ENCODE assay signal across 10 cellular contexts in genomic region chr4:77006753-77007355, GRCh38. TPM values are rescaled to one million over a fixed set of nuclear protein-coding genes. Genes with fewer than 3 reads are reported as not detected.
DNase-seq lines count a peak whose midpoint lies in the region; ATAC-seq, FAIRE-seq and TF ChIP-seq lines count a peak whose summit lies in the region.
"Had no signal": no experiment of that assay in that cellular context is flagged by ENCODE, and none has a peak within 500 bp of the region (broad histone marks: within the 10 kb centered on the region; RNA-seq: fewer than 3 reads in every experiment).

No MANE protein-coding gene starts in this region.

- no peak for TF ChIP-seq CTCF in K562 (IDR thresholded peaks at IDR 0.05 in 2 of 3, conservative IDR thresholded peaks at IDR 0.05 in 1 of 3; ENCODE audit: insufficient read depth in 2 of 3, low read depth in 1 of 3, low read length in 3 of 3)
- TF ChIP-seq CTCF in neural crest cell (conservative IDR thresholded peaks at IDR 0.05): no peak
- no peak for TF ChIP-seq CTCF in GM13977 (IDR thresholded peaks at IDR 0.05; ENCODE audit: extremely low read depth, insufficient read depth, missing control alignments)

- no peaks in the 10 kb centered on the region for H3K9me3 Mint-ChIP-seq in neural crest cell
- H3K9me3 Mint-ChIP-seq: stimulated activated naive CD8-positive, alpha-beta T cell treated with anti-CD3 and anti-CD28 coated beads, Interleukin-15, Interleukin-2, amounts not matched to agents 100 ng/mL and 50 ng/mL, for 24 hours had no signal

- H3K36me3 Mint-ChIP-seq in neural crest cell (ENCODE audit: low read depth): peaks cover 29% of the 10 kb centered on the region

- in situ Hi-C loops in K562 (cut with MboI): no loop called here
- in situ Hi-C loops in GM13977 (cut with MboI; ENCODE audit: low pct_unique_long_range_greater_than_20kb, low sequenced_read_pairs, unreplicated experiment): no loop called here

- H3K27ac ChIP-seq in K562 (ENCODE audit: extremely low read depth, low read depth, low read length): no peak overlapping the region

- H2AFZ ChIP-seq in K562 (ENCODE audit: low read depth, low read length): no peak overlapping the region

- CTCF ChIA-PET in K562 (lab: Yijun Ruan, JAX; ENCODE audit: low intra/inter-chr PET ratio): no interaction called here

- intact Hi-C loops in K562 (cut with micrococcal nuclease): no loop called here

- H3K79me2 ChIP-seq in K562 (ENCODE audit: control insufficient read depth, insufficient read depth, low read length): no peaks in the 10 kb centered on the region

- H3K27me3 ChIP-seq in K562 (ENCODE audit: control insufficient read depth in 2 of 2, insufficient read depth in 2 of 2, low read length in 2 of 2): no peaks in the 10 kb centered on the region

- no peak overlapping the region for H3K4me2 ChIP-seq in K562 (ENCODE audit: insufficient read depth, low read length)

- no peak for TF ChIP-seq RAD21 in K562 (CRISPR knock-in tag; conservative IDR thresholded peaks at IDR 0.05 in 1 of 2, IDR thresholded peaks at IDR 0.05 in 1 of 2)

- no peak overlapping the region for H3K9ac ChIP-seq in K562 (ENCODE audit: insufficient read depth in 1 of 2, low read depth in 2 of 2, low read length in 2 of 2)

- H4K20me1 ChIP-seq in K562 (replicated peaks; ENCODE audit: control insufficient read depth, insufficient read depth, low read length): no peaks in the 10 kb centered on the region

- WGBS in K562 (ENCODE audit: insufficient coverage, low coverage, missing lambda C conversion rate): 81% methylated on average over 4 of the region's 4 CpGs

- H3K27ac Mint-ChIP-seq in neural crest cell (ENCODE audit: unreplicated experiment): peak overlapping the region; percentile 35
- H3K27ac Mint-ChIP-seq: stimulated activated naive CD8-positive, alpha-beta T cell treated with anti-CD3 and anti-CD28 coated beads, Interleukin-15, Interleukin-2, amounts not matched to agents 100 ng/mL and 50 ng/mL, for 24 hours had no signal

- peak overlapping the region; percentile 0 for H3K4me3 Mint-ChIP-seq in neural crest cell

- POLR2A ChIA-PET in K562 (lab: Yijun Ruan, JAX): interaction anchor here (0.8 to 1.0 kb wide), 2 partner anchors 123 to 1781 kb away, joined by 3 read pairs; no protein-coding TSS in a partner anchor

- H3K27me3 Mint-ChIP-seq in neural crest cell (ENCODE audit: low read depth): no peaks in the 10 kb centered on the region
- H3K27me3 Mint-ChIP-seq: stimulated activated naive CD8-positive, alpha-beta T cell treated with anti-CD3 and anti-CD28 coated beads, Interleukin-15, Interleukin-2, amounts not matched to agents 100 ng/mL and 50 ng/mL, for 24 hours had no signal

- ATAC-seq in GM18498 (IDR thresholded peaks at IDR 0.05; ENCODE audit: unreplicated experiment) (peak; percentile 6), K562 (no peak), HG03045 (IDR thresholded peaks at IDR 0.05; ENCODE audit: unreplicated experiment) (no peak)

- peaks cover 64% of the 10 kb centered on the region; the same call in 2 of the 3 replicates for H3K36me3 ChIP-seq in K562 (ENCODE audit: control insufficient read depth, insufficient read depth, low read length)

- H3K4me1 ChIP-seq in K562 (replicated peaks in 1 of 2; ENCODE audit: control insufficient read depth in 2 of 2, insufficient read depth in 2 of 2, low read length in 2 of 2): no peaks in the 10 kb centered on the region

- DNase-seq in HCEC 1CT (peak; percentile 1), K562 (ENCODE audit: extremely low read depth in 1 of 4, low spot score in 3 of 4) (no peak), neural crest cell (ENCODE audit: low read depth, low spot score) (no peak), GM13977 (ENCODE audit: low spot score) (no peak), NCI-H2107 (lab: John Stamatoyannopoulos, UW) (no peak)
- no peak for DNase-seq in activated CD4-positive, alpha-beta T cell treated with anti-CD3 and anti-CD28 coated beads, Interleukin-2, amount 50 U/mL, for 48 hours
- DNase-seq: activated CD4-positive, CD25-positive, alpha-beta regulatory T cell had no signal

- no peaks in the 10 kb centered on the region for H3K9me3 ChIP-seq in K562 (replicated peaks; ENCODE audit: control insufficient read depth, insufficient read depth, low read depth, low read length)

- no peak for FAIRE-seq in K562 (lab: Jason Lieb, UNC)

- no TSS peak for BruUV-seq in K562 (replicated peaks; lab: Mats Ljungman, UMichigan)

- no peak for TF ChIP-seq POLR2A in K562 (conservative IDR thresholded peaks at IDR 0.05)

- H3K4me1 Mint-ChIP-seq in neural crest cell: peaks cover 36% of the 10 kb centered on the region

- no peak for TF ChIP-seq EP300 in K562 (IDR thresholded peaks at IDR 0.05; ENCODE audit: low read length)

- H3K9me1 ChIP-seq in K562 (ENCODE audit: control insufficient read depth, insufficient read depth, low read length): no peaks in the 10 kb centered on the region

- no peak overlapping the region for H3K4me3 ChIP-seq in K562

TF ChIP-seq in K562, 482 proteins besides CTCF, POLR2A, EP300 and RAD21:
- TF ChIP-seq ELF1 (tag; IDR thresholded peaks at IDR 0.05): no peak
- TF ChIP-seq PBX2 (CRISPR knock-in tag; IDR thresholded peaks at IDR 0.05; ENCODE audit: low read depth): no peak
- TF ChIP-seq PBX2 (tag; conservative IDR thresholded peaks at IDR 0.05; ENCODE audit: low read depth): peak; percentile 43
- TF ChIP-seq ZNF324 (CRISPR knock-in tag; IDR thresholded peaks at IDR 0.05): no peak
- no peak for TF ChIP-seq ZBTB2 (IDR thresholded peaks at IDR 0.05)
- no peak for TF ChIP-seq ARHGAP35 (IDR thresholded peaks at IDR 0.05; ENCODE audit: partially characterized antibody)

RNA-seq across cellular contexts. Expression of gene SEPTIN11, which starts 57.3 kb away (rescaled TPM):
- 42.7 and 99.7 TPM in 2 replicates for total RNA-seq in K562 (2011; cell fraction: chromatin; rRNA removed; ENCODE audit: low replicate concordance)
- 22.2 and 30.0 TPM in 2 replicates for total RNA-seq in K562 (2011; cell fraction: nucleolus; rRNA removed)
- total RNA-seq in K562 (2011; cell fraction: nucleoplasm; rRNA removed): 60.0 and 109 TPM in 2 replicates
- total RNA-seq in K562 (2014; rRNA removed) (54.2 and 117 TPM in 2 replicates), K562 (2014; rRNA removed; fragmentation: Illumina TruSeq; extraction: Trizol) (84.3 and 96.8 TPM in 2 replicates), K562 (2015; rRNA removed; fragmentation: Illumina TruSeq; extraction: Trizol) (133 and 142 TPM in 2 replicates), K562 (2021) (85.0 and 85.4 TPM in 2 replicates), neural crest cell (187 and 192 TPM in 2 replicates)
- polyA plus RNA-seq in K562 (2011; rRNA removed) (69.0 and 101 TPM in 2 replicates), K562 (2014; fragmentation: Illumina TruSeq; extraction: Trizol) (77.3 and 87.1 TPM in 2 replicates), K562 (2014; fragmentation: Nextera tagmentation; extraction: Ambion mirVana) (10 to 100 TPM; 25.7 to 26.7 TPM), K562 (2014; rRNA removed) (49.0 and 56.4 TPM in 2 replicates)
- polyA plus RNA-seq in K562 (2011; cell fraction: cytosol; rRNA removed): 19.8 and 34.9 TPM in 2 replicates
- 21.2 and 22.8 TPM in 2 replicates for polyA plus RNA-seq in K562 (2011; cell fraction: nucleus; rRNA removed)
- 43.6 and 50.3 TPM in 2 replicates for polyA plus RNA-seq in K562 (2012)
- 165 and 173 TPM in 2 replicates for polyA minus RNA-seq in K562 (2011; rRNA and poly(A)+ RNA removed)
- 53.9 and 64.8 TPM in 2 replicates for polyA minus RNA-seq in K562 (2011; cell fraction: cytosol; rRNA and poly(A)+ RNA removed)
- 34.9 and 48.3 TPM in 2 replicates for polyA minus RNA-seq in K562 (2011; cell fraction: nucleus; rRNA and poly(A)+ RNA removed)
